Comparison of ENCODE assay signal across 29 cellular contexts in genomic region chr18:35514752-35515459, GRCh38. TPM values are rescaled to one million over a fixed set of nuclear protein-coding genes. Genes with fewer than 3 reads are reported as not detected.
A peak's percentile ranks its signal among the peaks of the same experiment; 100 is the strongest.
DNase-seq lines count a peak whose midpoint lies in the region; ATAC-seq and TF ChIP-seq lines count a peak whose summit lies in the region.
"Had no signal": no experiment of that assay in that cellular context is flagged by ENCODE, and none has a peak within 500 bp of the region (broad histone marks: within the 10 kb centered on the region; RNA-seq: fewer than 3 reads in every experiment).

No MANE protein-coding gene starts in this region.

- peak overlapping the region; percentile 30 for H2AK9ac ChIP-seq in IMR-90 (replicated peaks; ENCODE audit: low read depth, low read length, poor library complexity)

- H3K18ac ChIP-seq in IMR-90 (ENCODE audit: low read depth, low read length) = no peak overlapping the region

- H4K5ac ChIP-seq in IMR-90 (ENCODE audit: low read depth, low read length) = no peak overlapping the region

- H4K8ac ChIP-seq in IMR-90 (ENCODE audit: low read depth in 2 of 2, low read length in 2 of 2) = no peak overlapping the region; a peak in 1 of 4 replicates

- no peak overlapping the region; the same call in 1 of the 2 replicates for H4K91ac ChIP-seq in IMR-90 (ENCODE audit: insufficient read depth, low read depth, low read length)

- no peak for ATAC-seq in IMR-90 (ENCODE audit: low read depth)
- ATAC-seq in lung (ENCODE audit: insufficient read depth, low FRiP score) = no peak
- no peak for ATAC-seq in HG02973 (IDR thresholded peaks at IDR 0.05; ENCODE audit: unreplicated experiment)
- ATAC-seq in omental fat pad (ENCODE audit: low FRiP score) = no peak
- ATAC-seq: GM12878, natural killer cell had no signal

- no peak overlapping the region for H2BK15ac ChIP-seq in IMR-90 (ENCODE audit: low read depth, low read length)

- H3K4me2 ChIP-seq in IMR-90 (ENCODE audit: low read depth, low read length) = no peak overlapping the region
- no peak overlapping the region for H3K4me2 ChIP-seq in mammary epithelial cell (ENCODE audit: insufficient read depth, low read depth, low read length)

- DNase-seq in IMR-90 (no peak), mammary epithelial cell (no peak), lung (ENCODE audit: low spot score) (peak; percentile 27), omental fat pad (ENCODE audit: low spot score) (no peak), HT-29 (ENCODE audit: low spot score) (no peak)
- DNase-seq: activated CD4-positive, alpha-beta T cell treated with anti-CD3 and anti-CD28 coated beads for 1 hour; activated CD8-positive, alpha-beta memory T cell treated with anti-CD3 and anti-CD28 coated beads for 24 hours; activated naive CD4-positive, alpha-beta T cell treated with anti-CD3 and anti-CD28 coated beads, Interleukin-2, amount 10 ng/mL, durations not matched to agents 7 days and 5 days; activated T-cell treated with anti-CD3 and anti-CD28 coated beads, Interleukin-2, amount 50 U/mL, for 24 hours; AML-193; CD8-positive, alpha-beta memory T cell; central memory CD4-positive, alpha-beta T cell; DMS53; erythroblast; midbrain; natural killer cell; NCI-H1048; NCI-H187; NCI-H345; NCI-H82; SHP77 treated with DMSO at 0.1 percent for 48 hours; stimulated activated CD4-positive, alpha-beta T cell treated with anti-CD3 and anti-CD28 coated beads, Interleukin-1b, Interleukin-23, amount 100 ng/mL, for 48 hours; SW 1271 had no signal

- POLR2A ChIA-PET in IMR-90 (lab: Charles Lee; ENCODE audit: unreplicated experiment) = no interaction called here

- H3K4me1 ChIP-seq in IMR-90 (ENCODE audit: control insufficient read depth, insufficient read depth, low read length) = peaks cover 3% of the 10 kb centered on the region
- peaks cover 38% of the 10 kb centered on the region for H3K4me1 ChIP-seq in mammary epithelial cell (ENCODE audit: insufficient read depth, low read length)
- peaks cover 0 to 5% of the 10 kb centered on the region in 2 donors for H3K4me1 ChIP-seq in lung (ENCODE audit: control insufficient read depth in 2 of 2, insufficient read depth in 2 of 2, low read length in 2 of 2)
- H3K4me1 ChIP-seq in stomach smooth muscle (ENCODE audit: control insufficient read depth, insufficient read depth, low read length) = peaks cover 29% of the 10 kb centered on the region
- H3K4me1 ChIP-seq: prostate gland had no signal

- H3K27me3 ChIP-seq in IMR-90 (ENCODE audit: control insufficient read depth, insufficient read depth, low read length) (no peaks in the 10 kb centered on the region; the same call in 1 of the 2 replicates), mammary epithelial cell (ENCODE audit: insufficient read depth, low read length) (no peaks in the 10 kb centered on the region), lung (ENCODE audit: control insufficient read depth, insufficient read depth) (no peaks in the 10 kb centered on the region), stomach smooth muscle (ENCODE audit: control insufficient read depth in 1 of 2, insufficient read depth in 2 of 2, low read length in 2 of 2) (no peaks in the 10 kb centered on the region)
- H3K27me3 ChIP-seq: suprapubic skin, vagina had no signal

- no peak overlapping the region for H3K56ac ChIP-seq in IMR-90 (ENCODE audit: extremely low read depth, insufficient read depth, low read length)

- WGBS in IMR-90 (ENCODE audit: extremely low coverage in 2 of 2, insufficient read length in 1 of 2), 2 experiments = no CpG with 5 or more reads among the region's 7 CpGs
- WGBS in mammary epithelial cell (ENCODE audit: low coverage, missing lambda C conversion rate) = 99% methylated on average over 7 of the region's 7 CpGs
- 82 to 90% methylated on average over 7 of the region's 7 CpGs for WGBS in lung, 2 donors

- no peaks in the 10 kb centered on the region for H4K20me1 ChIP-seq in IMR-90 (ENCODE audit: insufficient read depth, low read length)
- H4K20me1 ChIP-seq in mammary epithelial cell (ENCODE audit: insufficient read depth, low read length) = no peaks in the 10 kb centered on the region

- no peak overlapping the region for H2AK5ac ChIP-seq in IMR-90 (ENCODE audit: low read depth, low read length)

- H2BK20ac ChIP-seq in IMR-90 (ENCODE audit: low read depth, low read length) = no peak overlapping the region

- H3K27ac ChIP-seq in IMR-90 (ENCODE audit: insufficient read depth, low read length) = no peak overlapping the region
- no peak overlapping the region for H3K27ac ChIP-seq in mammary epithelial cell (ENCODE audit: insufficient read depth, low read depth, low read length)
- H3K27ac ChIP-seq in lung (ENCODE audit: low read depth in 1 of 2, low read length in 1 of 2) = no peak overlapping the region
- peak overlapping the region; percentile 46 for H3K27ac ChIP-seq in stomach smooth muscle (ENCODE audit: low read length)
- H3K27ac ChIP-seq: prostate gland, suprapubic skin had no signal

- no peak for TF ChIP-seq CTCF in IMR-90 (conservative IDR thresholded peaks at IDR 0.05; ENCODE audit: low read depth, low read length)
- no peak for TF ChIP-seq CTCF in mammary epithelial cell (conservative IDR thresholded peaks at IDR 0.05 in 1 of 2, IDR thresholded peaks at IDR 0.05 in 1 of 2; ENCODE audit: extremely low read depth in 1 of 2, insufficient read depth in 1 of 2, low read depth in 1 of 2, low read length in 2 of 2)
- no peak for TF ChIP-seq CTCF in lung (IDR thresholded peaks at IDR 0.05; ENCODE audit: control extremely low read depth, extremely low read depth)
- no peak for TF ChIP-seq CTCF in omental fat pad (IDR thresholded peaks at IDR 0.05)

- no peak for TF ChIP-seq POLR2A in IMR-90 (IDR thresholded peaks at IDR 0.05; ENCODE audit: low read depth, low read length)

- no peaks in the 10 kb centered on the region for H3K79me1 ChIP-seq in IMR-90 (ENCODE audit: low read depth in 1 of 2, low read length in 2 of 2)

- dilution Hi-C loops in IMR-90 (cut with HindIII; ENCODE audit: low sequenced_read_pairs, unreplicated experiment) = no loop called here
- dilution Hi-C loops in mammary epithelial cell (cut with HindIII; ENCODE audit: low sequenced_read_pairs) = loop anchor here (5.0 kb wide), 1 partner anchor 58 kb away; no protein-coding TSS in a partner anchor

- no peaks in the 10 kb centered on the region for H3K79me2 ChIP-seq in mammary epithelial cell (ENCODE audit: insufficient read depth, low read length)

- BruUV-seq in IMR-90 (replicated peaks; lab: Mats Ljungman, UMichigan) (no TSS peak), mammary epithelial cell (replicated peaks; lab: Mats Ljungman, UMichigan) (no TSS peak)

- peaks cover 9% of the 10 kb centered on the region; the same call in 1 of the 2 replicates for H3K9me1 ChIP-seq in IMR-90 (ENCODE audit: insufficient read depth, low read length)

- no peak for TF ChIP-seq RAD21 in IMR-90 (IDR thresholded peaks at IDR 0.05; ENCODE audit: low read length)

- H3K9me3 ChIP-seq in IMR-90 (ENCODE audit: control insufficient read depth, insufficient read depth, low read length) (no peaks in the 10 kb centered on the region), mammary epithelial cell (replicated peaks; ENCODE audit: insufficient read depth, low read length) (no peaks in the 10 kb centered on the region), lung (ENCODE audit: control insufficient read depth in 2 of 2, insufficient read depth in 1 of 2, low read length in 1 of 2) (no peaks in the 10 kb centered on the region), stomach smooth muscle (ENCODE audit: control insufficient read depth in 2 of 2, low read length in 2 of 2) (no peaks in the 10 kb centered on the region)
- H3K9me3 ChIP-seq: prostate gland, suprapubic skin, vagina had no signal

- CTCF ChIA-PET in IMR-90 (lab: Yijun Ruan, JAX) (no interaction called here), mammary epithelial cell (lab: Charles Lee; ENCODE audit: low non-redundant PET) (no interaction called here)

- H3K14ac ChIP-seq in IMR-90 (replicated peaks; ENCODE audit: low read depth, low read length) = no peak overlapping the region

- H3K23ac ChIP-seq in IMR-90 (ENCODE audit: low read depth, low read length) = no peak overlapping the region; the same call in 1 of the 2 replicates

- in situ Hi-C loops in IMR-90 (cut with MboI; ENCODE audit: low sequenced_read_pairs) = no loop called here
- in situ Hi-C loops in mammary epithelial cell (cut with MboI; ENCODE audit: low sequenced_read_pairs in 2 of 2) = no loop called here

- H2BK120ac ChIP-seq in IMR-90 (ENCODE audit: low read depth, low read length) = no peak overlapping the region

- intact Hi-C loops in IMR-90 (cut with micrococcal nuclease) = no loop called here
- intact Hi-C loops in mammary epithelial cell (cut with micrococcal nuclease) = loop anchor here (10.0 kb wide), 1 partner anchor 280 kb away; no protein-coding TSS in a partner anchor

- H2BK5ac ChIP-seq in IMR-90 (ENCODE audit: low read depth, low read length, poor library complexity, severe bottlenecking) = no peak overlapping the region

- H3K36me3 ChIP-seq in IMR-90 (ENCODE audit: control insufficient read depth, insufficient read depth, low read length) (no peaks in the 10 kb centered on the region), mammary epithelial cell (ENCODE audit: insufficient read depth, low read length) (no peaks in the 10 kb centered on the region), lung (ENCODE audit: control insufficient read depth in 2 of 2, insufficient read depth in 2 of 2, low read length in 2 of 2) (no peaks in the 10 kb centered on the region), stomach smooth muscle (ENCODE audit: control insufficient read depth in 2 of 2, insufficient read depth in 2 of 2, low read length in 2 of 2) (no peaks in the 10 kb centered on the region)
- H3K36me3 ChIP-seq: prostate gland, suprapubic skin, vagina had no signal

- H3K4ac ChIP-seq in IMR-90 (ENCODE audit: low read depth, low read length) = no peak overlapping the region

- H3K9ac ChIP-seq in IMR-90 (ENCODE audit: low read depth, low read length) (no peak overlapping the region), mammary epithelial cell (ENCODE audit: insufficient read depth, low read length) (no peak overlapping the region), stomach smooth muscle (ENCODE audit: low read length in 2 of 2) (no peak overlapping the region)

- H2AFZ ChIP-seq in IMR-90 (replicated peaks; ENCODE audit: low read length, poor library complexity) (peak overlapping the region; percentile 34), mammary epithelial cell (ENCODE audit: low read depth, low read length) (peak overlapping the region; percentile 82)

- H3K4me3 ChIP-seq in IMR-90 (ENCODE audit: insufficient read depth, low read depth, low read length) (no peak overlapping the region), mammary epithelial cell (replicated peaks in 1 of 3; ENCODE audit: insufficient read depth in 1 of 3, low read depth in 2 of 3, low read length in 3 of 3) (no peak overlapping the region), lung (no peak overlapping the region), stomach smooth muscle (ENCODE audit: low read length in 2 of 2) (no peak overlapping the region)
- H3K4me3 ChIP-seq: GM12878, prostate gland, suprapubic skin, vagina had no signal

RNA-seq across cellular contexts. Expression of gene INO80C, which starts 17.1 kb away (rescaled TPM):
- total RNA-seq in IMR-90 (2012; rRNA removed) = 4.4 and 5.6 TPM in 2 replicates
- 16.2 and 17.1 TPM in 2 replicates for polyA plus RNA-seq in IMR-90 (2012; rRNA removed)
- 9.3 and 9.6 TPM in 2 replicates for polyA plus RNA-seq in IMR-90 (2012; cell fraction: cytosol; rRNA removed)
- polyA plus RNA-seq in IMR-90 (2012; cell fraction: nucleus; rRNA removed; ENCODE audit: low replicate concordance) = 10.3 and 25.5 TPM in 2 replicates
- 10 to 100 TPM in 1 of 2 donors, 1 to 10 TPM in 1; 7.2 to 46.5 TPM for total RNA-seq in mammary epithelial cell
- polyA plus RNA-seq in mammary epithelial cell = 42.5 TPM
- 20.4 TPM for polyA minus RNA-seq in mammary epithelial cell
- 10 to 100 TPM; 26.7 to 31.5 TPM for total RNA-seq in lung
- polyA plus RNA-seq in lung = 10 to 100 TPM; 31.5 to 35.6 TPM
- total RNA-seq in omental fat pad = 10 to 100 TPM in 2 of 4 donors, 1 to 10 TPM in 2; 6.3 to 20.7 (median 9.6) TPM
- total RNA-seq in HT-29 (2014; rRNA removed; shearing (Covaris generic)) = 5.1 TPM in 2 replicates
